11 cellular contexts compared by ENCODE assay signal in genomic region chr17:20074001-20074400, GRCh38.
DNase-seq lines count a peak whose midpoint lies in the region; ATAC-seq, FAIRE-seq and TF ChIP-seq lines count a peak whose summit lies in the region.
"Had no signal": no experiment of that assay in that cellular context is flagged by ENCODE, and none has a peak within 500 bp of the region (broad histone marks: within the 10 kb centered on the region; RNA-seq: fewer than 3 reads in every experiment).

No MANE protein-coding gene starts in this region.

- H3K27ac Mint-ChIP-seq in T-helper 1 cell treated with Interleukin-12 subunit alpha and Interleukin-12 subunit beta and Interleukin-4 antibody, amounts not matched to agents 30 μg/mL and 1 μg/mL, for 36 hours, result no peak overlapping the region
- no peak overlapping the region for H3K27ac Mint-ChIP-seq in activated T-helper 17 cell treated with anti-CD3 and anti-CD28 coated beads, Interleukin-2, amount 50 U/mL, for 72 hours

- H3K27ac ChIP-seq in kidney (ENCODE audit: low read depth in 2 of 2, low read length in 2 of 2) (peak overlapping the region; percentile 39 to 66), substantia nigra (ENCODE audit: low read depth, low read length, poor library complexity, severe bottlenecking) (peak overlapping the region; percentile 33)

- H3K4me1 Mint-ChIP-seq in T-helper 1 cell treated with Interleukin-12 subunit alpha and Interleukin-12 subunit beta and Interleukin-4 antibody, amounts not matched to agents 30 μg/mL and 1 μg/mL, for 36 hours (ENCODE audit: low read depth), result peaks cover 16% of the 10 kb centered on the region
- peaks cover 15% of the 10 kb centered on the region for H3K4me1 Mint-ChIP-seq in activated T-helper 17 cell treated with anti-CD3 and anti-CD28 coated beads, Interleukin-2, amount 50 U/mL, for 72 hours

- H3K4me1 ChIP-seq in kidney (ENCODE audit: control insufficient read depth in 1 of 2, insufficient read depth in 1 of 2, low read depth in 1 of 2, low read length in 2 of 2), result peaks cover 3 to 5% of the 10 kb centered on the region in 2 donors

- DNase-seq in T-helper 1 cell, result no peak
- DNase-seq in kidney, result no peak
- no peak for DNase-seq in substantia nigra (lab: John Stamatoyannopoulos, UW)
- DNase-seq in GM10248 (ENCODE audit: extremely low spot score), result no peak
- DNase-seq in HCEC 1CT, result no peak
- DNase-seq: mammary epithelial cell, trophoblast cell had no signal

- FAIRE-seq in kidney (lab: Jason Lieb, UNC), result no peak
- FAIRE-seq: A204.1 had no signal

- no peak for ATAC-seq in activated T-helper 17 cell treated with anti-CD3 and anti-CD28 coated beads, Interleukin-2, amount 50 U/mL, for 72 hours (replicated peaks)
- ATAC-seq in HG03354 (IDR thresholded peaks at IDR 0.05; ENCODE audit: poor library complexity, severe bottlenecking, unreplicated experiment), result no peak

- no peak for TF ChIP-seq CTCF in kidney (IDR thresholded peaks at IDR 0.05; ENCODE audit: borderline replicate concordance, extremely low read depth, insufficient read depth)
- TF ChIP-seq CTCF in GM10248 (IDR thresholded peaks at IDR 0.05; ENCODE audit: control extremely low read depth, extremely low read depth, low read depth, missing control alignments), result no peak

- H3K9me3 ChIP-seq in kidney (ENCODE audit: control insufficient read depth in 1 of 2, low read length in 2 of 2), result no peaks in the 10 kb centered on the region

- POLR2A ChIA-PET in GM10248 (lab: Yijun Ruan, JAX), result no interaction called here

- H3K4me3 Mint-ChIP-seq in T-helper 1 cell treated with Interleukin-12 subunit alpha and Interleukin-12 subunit beta and Interleukin-4 antibody, amounts not matched to agents 30 μg/mL and 1 μg/mL, for 36 hours, result peak overlapping the region; percentile 5
- peak overlapping the region; percentile 67 for H3K4me3 Mint-ChIP-seq in activated T-helper 17 cell treated with anti-CD3 and anti-CD28 coated beads, Interleukin-2, amount 50 U/mL, for 72 hours

- CTCF ChIA-PET in GM10248 (lab: Yijun Ruan, JAX), result no interaction called here

- peak overlapping the region in 1 of 2 donors; percentile 71 for H3K9ac ChIP-seq in kidney (ENCODE audit: low read length in 2 of 2)

- peak overlapping the region; percentile 49 to 56 for H3K4me3 ChIP-seq in kidney (ENCODE audit: low read length in 2 of 2)

- peaks cover 3% of the 10 kb centered on the region for H3K27me3 Mint-ChIP-seq in T-helper 1 cell treated with Interleukin-12 subunit alpha and Interleukin-12 subunit beta and Interleukin-4 antibody, amounts not matched to agents 30 μg/mL and 1 μg/mL, for 36 hours (ENCODE audit: low read depth)
- no peaks in the 10 kb centered on the region for H3K27me3 Mint-ChIP-seq in activated T-helper 17 cell treated with anti-CD3 and anti-CD28 coated beads, Interleukin-2, amount 50 U/mL, for 72 hours

- no peaks in the 10 kb centered on the region for H3K36me3 ChIP-seq in kidney (ENCODE audit: control insufficient read depth in 1 of 2, insufficient read depth in 2 of 2, low read length in 2 of 2)

- H3K36me3 Mint-ChIP-seq in T-helper 1 cell treated with Interleukin-12 subunit alpha and Interleukin-12 subunit beta and Interleukin-4 antibody, amounts not matched to agents 30 μg/mL and 1 μg/mL, for 36 hours (ENCODE audit: low read depth), result no peaks in the 10 kb centered on the region
- no peaks in the 10 kb centered on the region for H3K36me3 Mint-ChIP-seq in activated T-helper 17 cell treated with anti-CD3 and anti-CD28 coated beads, Interleukin-2, amount 50 U/mL, for 72 hours (ENCODE audit: low read depth)

- H3K9me3 Mint-ChIP-seq in T-helper 1 cell treated with Interleukin-12 subunit alpha and Interleukin-12 subunit beta and Interleukin-4 antibody, amounts not matched to agents 30 μg/mL and 1 μg/mL, for 36 hours, result no peaks in the 10 kb centered on the region
- no peaks in the 10 kb centered on the region for H3K9me3 Mint-ChIP-seq in activated T-helper 17 cell treated with anti-CD3 and anti-CD28 coated beads, Interleukin-2, amount 50 U/mL, for 72 hours

- intact Hi-C loops in kidney (cut with DNase I), result no loop called here
